ENCODE assay signal across 20 cellular contexts in the genomic region with DNA sequence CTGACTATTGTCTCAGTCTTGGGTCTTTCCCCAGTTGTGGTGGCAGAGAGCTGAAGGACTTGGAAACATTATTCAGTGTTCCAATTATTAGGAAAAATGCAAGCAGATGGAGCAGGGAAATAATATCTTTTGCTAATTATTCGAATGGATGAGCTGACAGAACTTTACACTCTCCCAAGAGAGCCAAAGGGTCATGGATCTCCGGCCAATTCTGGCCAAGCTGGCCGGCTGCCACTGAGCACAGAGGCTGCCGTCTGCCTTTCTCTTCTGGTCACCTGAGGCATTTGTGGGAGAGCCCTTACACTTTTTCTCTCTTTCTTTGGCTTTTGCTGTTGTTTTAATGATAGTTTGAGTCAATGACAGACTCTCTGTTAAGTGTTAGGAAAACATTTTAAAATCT. TPM values are rescaled to one million over a fixed set of nuclear protein-coding genes. Genes with fewer than 3 reads are reported as not detected.
DNase-seq lines count a peak whose midpoint lies in the region; ATAC-seq and TF ChIP-seq lines count a peak whose summit lies in the region.
"Had no signal": no experiment of that assay in that cellular context is flagged by ENCODE, and none has a peak within 500 bp of the region (broad histone marks: within the 10 kb centered on the region; RNA-seq: fewer than 3 reads in every experiment).

No MANE protein-coding gene starts in this region.

- no peaks in the 10 kb centered on the region for H3K36me3 ChIP-seq in heart left ventricle
- H3K36me3 ChIP-seq: BLaER1 had no signal

- DNase-seq in Right ventricle myocardium superior (peak; percentile 32), heart left ventricle (no peak), cerebellar cortex (ENCODE audit: low spot score) (peak; percentile 74), left lobe of liver (ENCODE audit: low spot score) (peak; percentile 49), SK-N-DZ (ENCODE audit: low spot score) (no peak)
- DNase-seq: Caco-2; CD4-positive, CD25-positive, alpha-beta regulatory T cell; CD8-positive, alpha-beta T cell; DMS153; DND-41; GDM1; GM23248; H7; HCEC 1CT had no signal

- 35 to 56% (median 48%) methylated on average over 4 of the region's 4 CpGs for WGBS in heart left ventricle, 4 donors

- H3K9me3 ChIP-seq in heart left ventricle: no peaks in the 10 kb centered on the region
- H3K9me3 ChIP-seq: BLaER1, Caco-2 had no signal

- H3K4me3 ChIP-seq in heart left ventricle: no peak overlapping the region
- H3K4me3 ChIP-seq: BLaER1, GM12878, GM23248 had no signal

- H3K4me1 ChIP-seq in heart left ventricle: no peaks in the 10 kb centered on the region
- H3K4me1 ChIP-seq: BLaER1, Caco-2 had no signal

- no peak for ATAC-seq in Right ventricle myocardium superior (ENCODE audit: poor library complexity)
- ATAC-seq in heart left ventricle: no peak
- peak; percentile 66 for ATAC-seq in left lobe of liver
- no peak for ATAC-seq in HG02885 (IDR thresholded peaks at IDR 0.05; ENCODE audit: poor library complexity, unreplicated experiment)
- ATAC-seq: CD8-positive, alpha-beta T cell; GM12878 had no signal

- no peak for TF ChIP-seq POLR2A in heart left ventricle (IDR thresholded peaks at IDR 0.05)

- intact Hi-C loops in Right ventricle myocardium superior (cut with DNase I) (loop anchor here (10.0 kb wide), 1 partner anchor 1060 kb away; no protein-coding TSS in a partner anchor), heart left ventricle (cut with DNase I) (loop anchor here in 5 of 10 donors (5.0 to 10.0 kb wide), 3 partner anchors 1057 to 1240 kb away; no protein-coding TSS in a partner anchor)

- no peaks in the 10 kb centered on the region for H3K27me3 ChIP-seq in heart left ventricle
- H3K27me3 ChIP-seq: BLaER1 had no signal

- no peak for TF ChIP-seq CTCF in heart left ventricle (IDR thresholded peaks at IDR 0.05)

- H3K27ac ChIP-seq in heart left ventricle: no peak overlapping the region
- H3K27ac ChIP-seq: 22Rv1, BLaER1, C4-2B, GM23248 had no signal

RNA-seq across cellular contexts. Expression of a gene that starts 22.2 kb away (rescaled TPM):
- total RNA-seq in Right ventricle myocardium superior (0.48 TPM), heart left ventricle (1 to 10 TPM in 1 of 9 donors, under 1 TPM in 6, not detected in 2; 0.07 to 2.6 (median 0.32) TPM), left lobe of liver (2.0 TPM)
- under 1 TPM in 1 of 2 donors, not detected in 1; 0.01 TPM for polyA plus RNA-seq in heart left ventricle
- polyA plus RNA-seq in SK-N-DZ (2014; cell fraction: cytosol; rRNA removed): 86.2 and 93.7 TPM in 2 replicates
- 35.9 and 55.9 TPM in 2 replicates for polyA plus RNA-seq in SK-N-DZ (2014; cell fraction: nucleus; rRNA removed)
- total RNA-seq: CD4-positive, CD25-positive, alpha-beta regulatory T cell; GM23248 had no signal
- polyA plus RNA-seq: AG04450, GM23248 had no signal

Comparison
In these comparisons a context has a peak if more than half of its experiments do, and no peak if none do; other contexts are left out.
1. DNase-seq: peak in Right ventricle myocardium superior (single experiment), cerebellar cortex (single experiment) and left lobe of liver (single experiment); none in heart left ventricle (0 of 5) and SK-N-DZ (single experiment).